Comparison of ENCODE assay signal across 10 cellular contexts in genomic region chr3:72134989-72135451, GRCh38.
DNase-seq lines count a peak whose midpoint lies in the region; ATAC-seq and TF ChIP-seq lines count a peak whose summit lies in the region.
"Had no signal": no experiment of that assay in that cellular context is flagged by ENCODE, and none has a peak within 500 bp of the region (broad histone marks: within the 10 kb centered on the region; RNA-seq: fewer than 3 reads in every experiment).

No MANE protein-coding gene starts in this region.

- H3K4me3 ChIP-seq in gastrocnemius medialis = no peak overlapping the region
- no peak overlapping the region for H3K4me3 ChIP-seq in ovary
- H3K4me3 ChIP-seq: transverse colon had no signal

- no peak for TF ChIP-seq POLR2A in gastrocnemius medialis (IDR thresholded peaks at IDR 0.05)
- TF ChIP-seq POLR2A in ovary (IDR thresholded peaks at IDR 0.05) = no peak

- 76 to 86% (median 85%) methylated on average over 5 to 6 of the region's 6 CpGs for WGBS in ovary, 3 donors

- in situ Hi-C loops in gastrocnemius medialis (cut with MboI; ENCODE audit: low sequenced_read_pairs in 4 of 4) = no loop called here

- H3K27me3 ChIP-seq in gastrocnemius medialis (no peaks in the 10 kb centered on the region), ovary (no peaks in the 10 kb centered on the region)
- H3K27me3 ChIP-seq: transverse colon had no signal

- ATAC-seq in GM19043 (IDR thresholded peaks at IDR 0.05; ENCODE audit: low read depth, unreplicated experiment) = peak; percentile 55
- ATAC-seq in HG03439 (IDR thresholded peaks at IDR 0.05; ENCODE audit: unreplicated experiment) = peak; percentile 49
- peak; percentile 21 to 63 for ATAC-seq in activated naive CD4-positive, alpha-beta T cell treated with anti-CD3 and anti-CD28 coated beads, Interleukin-2, amount 50 U/mL, for 72 hours
- no peak for ATAC-seq in gastrocnemius medialis

- TF ChIP-seq EP300 in ovary (IDR thresholded peaks at IDR 0.05) = no peak

- peaks cover 0 to 22% of the 10 kb centered on the region in 2 donors for H3K36me3 Mint-ChIP-seq in activated naive CD4-positive, alpha-beta T cell treated with anti-CD3 and anti-CD28 coated beads, Interleukin-2, amount 50 U/mL, for 72 hours
- H3K36me3 Mint-ChIP-seq: CD8-positive, alpha-beta memory T cell had no signal

- peaks cover 0 to 20% of the 10 kb centered on the region in 2 donors for H3K9me3 Mint-ChIP-seq in activated naive CD4-positive, alpha-beta T cell treated with anti-CD3 and anti-CD28 coated beads, Interleukin-2, amount 50 U/mL, for 72 hours

- H3K9me3 ChIP-seq in gastrocnemius medialis (no peaks in the 10 kb centered on the region), ovary (no peaks in the 10 kb centered on the region)
- H3K9me3 ChIP-seq: transverse colon had no signal

- H3K36me3 ChIP-seq in gastrocnemius medialis (no peaks in the 10 kb centered on the region), ovary (no peaks in the 10 kb centered on the region)
- H3K36me3 ChIP-seq: transverse colon had no signal

- H3K27ac Mint-ChIP-seq in activated naive CD4-positive, alpha-beta T cell treated with anti-CD3 and anti-CD28 coated beads, Interleukin-2, amount 50 U/mL, for 72 hours = peak overlapping the region; percentile 65 to 76
- H3K27ac Mint-ChIP-seq: CD8-positive, alpha-beta memory T cell had no signal

- H3K4me1 ChIP-seq in gastrocnemius medialis = peaks cover 1 to 4% of the 10 kb centered on the region in 2 donors
- H3K4me1 ChIP-seq in ovary (ENCODE audit: insufficient read depth) = no peaks in the 10 kb centered on the region
- H3K4me1 ChIP-seq: transverse colon had no signal

- intact Hi-C loops in gastrocnemius medialis (cut with DNase I; ENCODE audit: low total_unique reads) (loop anchor here (10.0 kb wide), 1 partner anchor 100 kb away; no protein-coding TSS in a partner anchor), ovary (cut with DNase I) (no loop called here)

- TF ChIP-seq CTCF in GM10266 (IDR thresholded peaks at IDR 0.05; ENCODE audit: control insufficient read depth, insufficient read depth, low read depth, missing control alignments) = no peak
- no peak for TF ChIP-seq CTCF in gastrocnemius medialis (IDR thresholded peaks at IDR 0.05 in 4 of 5, conservative IDR thresholded peaks at IDR 0.05 in 1 of 5)
- no peak for TF ChIP-seq CTCF in ovary (IDR thresholded peaks at IDR 0.05)

- H3K27ac ChIP-seq in gastrocnemius medialis (no peak overlapping the region), ovary (no peak overlapping the region)
- H3K27ac ChIP-seq: transverse colon had no signal

- DNase-seq in GM10266 (ENCODE audit: extremely low spot score) (peak; percentile 48), gastrocnemius medialis (no peak), ovary (no peak), activated gamma-delta T cell treated with Interleukin-2 at 50 U/mL for 16 hours (no peak), activated gamma-delta T cell (lab: John Stamatoyannopoulos, UW) (no peak)
- DNase-seq in activated naive CD4-positive, alpha-beta T cell treated with anti-CD3 and anti-CD28 coated beads, Interleukin-2, amount 50 U/mL, for 72 hours (ENCODE audit: low spot score in 2 of 2) = peak in 1 of 2 donors; percentile 4
- DNase-seq: transverse colon had no signal

Comparison
In these comparisons a context has a peak if more than half of its experiments do, and no peak if none do; other contexts are left out.
1. ATAC-seq: peak in GM19043 (single experiment), HG03439 (single experiment) and activated naive CD4-positive, alpha-beta T cell treated with anti-CD3 and anti-CD28 coated beads, Interleukin-2, amount 50 U/mL, for 72 hours (2 of 2); none in gastrocnemius medialis (0 of 2).